ENCODE assay signal across 8 cellular contexts in the genomic region with DNA sequence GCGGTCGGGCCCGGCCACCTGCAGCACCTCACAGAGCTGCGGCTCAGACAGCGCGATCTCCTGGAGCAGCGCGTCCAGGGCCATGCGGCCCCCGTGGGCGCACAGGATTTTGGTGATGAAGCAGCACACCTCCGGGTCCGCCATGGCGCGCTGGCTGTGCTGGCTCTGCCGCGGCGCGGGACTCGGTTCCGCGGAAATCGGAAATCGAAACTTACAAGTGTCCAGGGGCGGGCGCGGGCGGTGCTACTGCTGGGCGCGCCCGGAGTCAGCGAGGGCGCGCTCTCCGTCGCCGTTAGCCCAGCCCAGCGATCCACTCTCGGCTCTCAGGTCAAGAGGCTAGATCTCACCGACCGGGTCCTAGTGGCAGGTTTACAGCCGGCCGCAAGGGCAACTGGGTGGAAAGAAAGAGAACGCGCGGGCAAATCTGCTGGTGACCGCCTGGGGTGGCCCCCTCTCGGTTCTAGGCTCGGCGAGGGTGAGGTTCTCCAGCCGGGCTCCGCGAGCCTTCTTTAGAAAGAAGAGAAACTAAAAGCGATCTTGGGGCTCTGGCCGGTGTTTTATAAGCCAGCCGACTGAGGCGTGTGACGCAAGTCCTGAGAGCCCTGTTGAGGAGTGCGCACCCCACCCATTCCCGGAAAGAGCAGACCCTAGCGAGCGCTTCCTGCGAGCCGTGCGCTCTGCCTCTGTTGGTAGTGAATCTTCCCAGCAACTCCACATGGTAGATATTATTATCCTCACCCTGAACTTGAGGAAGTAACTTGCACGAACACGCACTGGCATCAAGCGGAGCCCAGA. TPM values are rescaled to one million over a fixed set of nuclear protein-coding genes. Genes with fewer than 3 reads are reported as not detected.
DNase-seq lines count a peak whose midpoint lies in the region; ATAC-seq and TF ChIP-seq lines count a peak whose summit lies in the region.

Gene ZC3HAV1 (minus strand): TSS at position 533 of the 795 bp plus-strand sequence. CDS start 389 bp downstream, at position 144.

- no peaks in the 10 kb centered on the region for H3K9me3 ChIP-seq in fibroblast of lung (ENCODE audit: control insufficient read depth, insufficient read depth, low read depth, low read length)

- peak within 1 kb of the TSS; percentile 87 for H3K4me2 ChIP-seq in fibroblast of lung (ENCODE audit: extremely low read depth, insufficient read depth, low read length)

- H3K36me3 ChIP-seq in fibroblast of lung (ENCODE audit: control insufficient read depth, insufficient read depth, low read length) = no peaks in the 10 kb centered on the region

- peaks cover 5% of the 10 kb centered on the region for H3K9me3 Mint-ChIP-seq in natural killer cell treated with Interleukin-12 subunit alpha and Interleukin-12 subunit beta and Interleukin-15 and Interleukin-18, amount 100 ng/mL, for 72 hours

- H3K36me3 Mint-ChIP-seq in natural killer cell treated with Interleukin-12 subunit alpha and Interleukin-12 subunit beta and Interleukin-15 and Interleukin-18, amount 100 ng/mL, for 72 hours = peaks cover 20% of the 10 kb centered on the region

- peak within 1 kb of the TSS; percentile 97 for H3K27ac Mint-ChIP-seq in natural killer cell treated with Interleukin-12 subunit alpha and Interleukin-12 subunit beta and Interleukin-15 and Interleukin-18, amount 100 ng/mL, for 72 hours

- H3K27ac ChIP-seq in fibroblast of lung (ENCODE audit: insufficient read depth, low read length) = peak within 1 kb of the TSS; percentile 89

- H3K9ac ChIP-seq in fibroblast of lung (ENCODE audit: insufficient read depth, low read length) = peak within 1 kb of the TSS; percentile 87

- H3K4me3 Mint-ChIP-seq in natural killer cell treated with Interleukin-12 subunit alpha and Interleukin-12 subunit beta and Interleukin-15 and Interleukin-18, amount 100 ng/mL, for 72 hours = peak within 1 kb of the TSS; percentile 99

- H4K20me1 ChIP-seq in fibroblast of lung (ENCODE audit: control insufficient read depth, extremely low read depth, insufficient read depth, low read length) = no peaks in the 10 kb centered on the region

- no peak for TF ChIP-seq RAD21 in Ishikawa (IDR thresholded peaks at IDR 0.05; ENCODE audit: low read depth)

- H3K4me1 Mint-ChIP-seq in natural killer cell treated with Interleukin-12 subunit alpha and Interleukin-12 subunit beta and Interleukin-15 and Interleukin-18, amount 100 ng/mL, for 72 hours (ENCODE audit: low read depth in 2 of 2) = peaks cover 41 to 49% of the 10 kb centered on the region in 2 donors

- H3K27me3 Mint-ChIP-seq in natural killer cell treated with Interleukin-12 subunit alpha and Interleukin-12 subunit beta and Interleukin-15 and Interleukin-18, amount 100 ng/mL, for 72 hours = no peaks in the 10 kb centered on the region

- peak within 1 kb of the TSS; percentile 95 for H2AFZ ChIP-seq in fibroblast of lung (ENCODE audit: low read length)

- peaks cover 42% of the 10 kb centered on the region for H3K79me2 ChIP-seq in fibroblast of lung (ENCODE audit: control insufficient read depth, insufficient read depth, low read length)

- ATAC-seq in GM21576 (IDR thresholded peaks at IDR 0.05; ENCODE audit: unreplicated experiment) = peak; percentile 69
- peak; percentile 88 to 90 for ATAC-seq in natural killer cell treated with Interleukin-12 subunit alpha and Interleukin-12 subunit beta and Interleukin-15 and Interleukin-18, amount 100 ng/mL, for 72 hours

- peaks cover 4% of the 10 kb centered on the region for H3K4me1 ChIP-seq in fibroblast of lung (ENCODE audit: control insufficient read depth, extremely low read depth, insufficient read depth, low read length)

- no peak for TF ChIP-seq CTCF in fibroblast of lung (conservative IDR thresholded peaks at IDR 0.05 in 1 of 2, IDR thresholded peaks at IDR 0.05 in 1 of 2; ENCODE audit: low read depth in 1 of 2, low read length in 2 of 2)

- peak within 1 kb of the TSS; percentile 75 to 97 (median 94) for H3K4me3 ChIP-seq in fibroblast of lung (replicated peaks in 1 of 4; ENCODE audit: control extremely low read depth in 1 of 4, insufficient read depth in 1 of 4, low read depth in 3 of 4, low read length in 4 of 4)

- no peaks in the 10 kb centered on the region for H3K27me3 ChIP-seq in fibroblast of lung (ENCODE audit: control insufficient read depth, insufficient read depth, low read length)

- TF ChIP-seq EP300 in Ishikawa (IDR thresholded peaks at IDR 0.05; ENCODE audit: borderline replicate concordance) = peak; percentile 43; the same call in 1 of the 2 replicates

- DNase-seq in DMS53 treated with DMSO at 0.1 percent for 48 hours (lab: John Stamatoyannopoulos, UW; ENCODE audit: unreplicated experiment) (peak; percentile 92), RPMI8226 (peak; percentile 89), fibroblast of lung (ENCODE audit: low read depth in 2 of 2) (peak; percentile 83 to 95)
- DNase-seq in activated T-helper 1 cell treated with anti-CD3 and anti-CD28 coated beads, Interleukin-2, amount 50 U/mL, for 16 hours (ENCODE audit: low read depth in 1 of 2, low spot score in 1 of 2) = peak; percentile 65 to 78
- DNase-seq in natural killer cell treated with Interleukin-12 subunit alpha and Interleukin-12 subunit beta and Interleukin-15 and Interleukin-18, amount 100 ng/mL, for 72 hours (ENCODE audit: low spot score) = peak; percentile 92
- peak; percentile 84 for DNase-seq in stimulated activated naive CD4-positive, alpha-beta T cell treated with Interleukin-2 at 50 U/mL for 16 hours (lab: John Stamatoyannopoulos, UW)

TF ChIP-seq in Ishikawa, 13 proteins besides CTCF, POLR2A, EP300 and RAD21:
- TF ChIP-seq TAF1 (IDR thresholded peaks at IDR 0.05; ENCODE audit: low read depth) = peak; percentile 66
- TF ChIP-seq, protein P1, sequence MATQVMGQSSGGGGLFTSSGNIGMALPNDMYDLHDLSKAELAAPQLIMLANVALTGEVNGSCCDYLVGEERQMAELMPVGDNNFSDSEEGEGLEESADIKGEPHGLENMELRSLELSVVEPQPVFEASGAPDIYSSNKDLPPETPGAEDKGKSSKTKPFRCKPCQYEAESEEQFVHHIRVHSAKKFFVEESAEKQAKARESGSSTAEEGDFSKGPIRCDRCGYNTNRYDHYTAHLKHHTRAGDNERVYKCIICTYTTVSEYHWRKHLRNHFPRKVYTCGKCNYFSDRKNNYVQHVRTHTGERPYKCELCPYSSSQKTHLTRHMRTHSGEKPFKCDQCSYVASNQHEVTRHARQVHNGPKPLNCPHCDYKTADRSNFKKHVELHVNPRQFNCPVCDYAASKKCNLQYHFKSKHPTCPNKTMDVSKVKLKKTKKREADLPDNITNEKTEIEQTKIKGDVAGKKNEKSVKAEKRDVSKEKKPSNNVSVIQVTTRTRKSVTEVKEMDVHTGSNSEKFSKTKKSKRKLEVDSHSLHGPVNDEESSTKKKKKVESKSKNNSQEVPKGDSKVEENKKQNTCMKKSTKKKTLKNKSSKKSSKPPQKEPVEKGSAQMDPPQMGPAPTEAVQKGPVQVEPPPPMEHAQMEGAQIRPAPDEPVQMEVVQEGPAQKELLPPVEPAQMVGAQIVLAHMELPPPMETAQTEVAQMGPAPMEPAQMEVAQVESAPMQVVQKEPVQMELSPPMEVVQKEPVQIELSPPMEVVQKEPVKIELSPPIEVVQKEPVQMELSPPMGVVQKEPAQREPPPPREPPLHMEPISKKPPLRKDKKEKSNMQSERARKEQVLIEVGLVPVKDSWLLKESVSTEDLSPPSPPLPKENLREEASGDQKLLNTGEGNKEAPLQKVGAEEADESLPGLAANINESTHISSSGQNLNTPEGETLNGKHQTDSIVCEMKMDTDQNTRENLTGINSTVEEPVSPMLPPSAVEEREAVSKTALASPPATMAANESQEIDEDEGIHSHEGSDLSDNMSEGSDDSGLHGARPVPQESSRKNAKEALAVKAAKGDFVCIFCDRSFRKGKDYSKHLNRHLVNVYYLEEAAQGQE (IDR thresholded peaks at IDR 0.05; ENCODE audit: low read depth) = no peak
- TF ChIP-seq, protein P2, sequence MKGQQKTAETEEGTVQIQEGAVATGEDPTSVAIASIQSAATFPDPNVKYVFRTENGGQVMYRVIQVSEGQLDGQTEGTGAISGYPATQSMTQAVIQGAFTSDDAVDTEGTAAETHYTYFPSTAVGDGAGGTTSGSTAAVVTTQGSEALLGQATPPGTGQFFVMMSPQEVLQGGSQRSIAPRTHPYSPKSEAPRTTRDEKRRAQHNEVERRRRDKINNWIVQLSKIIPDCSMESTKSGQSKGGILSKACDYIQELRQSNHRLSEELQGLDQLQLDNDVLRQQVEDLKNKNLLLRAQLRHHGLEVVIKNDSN (IDR thresholded peaks at IDR 0.05) = 0 out of 2 replicates have a peak, but pooled peaks have one; percentile 18
- TF ChIP-seq TCF12 (IDR thresholded peaks at IDR 0.05; ENCODE audit: low read depth) = peak; percentile 19; the same call in 1 of the 2 replicates
- TF ChIP-seq MAX (IDR thresholded peaks at IDR 0.05) = peak; percentile 82
- TF ChIP-seq YY1 (IDR thresholded peaks at IDR 0.05; ENCODE audit: low read depth) = peak; percentile 76; the same call in 1 of the 2 replicates
- no peak for TF ChIP-seq TEAD4 (IDR thresholded peaks at IDR 0.05)
- TF ChIP-seq EGR1 (IDR thresholded peaks at IDR 0.05) = no peak
TF ChIP-seq in Ishikawa: peak in this region for 5.

RNA-seq across cellular contexts. Expression of gene ZC3HAV1, which starts in this region (rescaled TPM):
- total RNA-seq in fibroblast of lung = 24.7 and 24.8 TPM in 2 replicates
- polyA plus RNA-seq in fibroblast of lung = 28.8 and 31.8 TPM in 2 replicates
- polyA plus RNA-seq in fibroblast of lung (2012) = 18.7 and 19.9 TPM in 2 replicates
- polyA minus RNA-seq in fibroblast of lung (ENCODE audit: low replicate concordance) = 33.7 and 50.9 TPM in 2 replicates
- total RNA-seq in natural killer cell treated with Interleukin-12 subunit alpha and Interleukin-12 subunit beta and Interleukin-15 and Interleukin-18, amount 100 ng/mL, for 72 hours = 100 to 1,000 TPM in 1 of 2 donors, 10 to 100 TPM in 1; 88.2 to 104 TPM

Comparison
In these comparisons a context has a peak if more than half of its experiments do, and no peak if none do; other contexts are left out.
1. Peak in every context shown above with its lines: DNase-seq, ATAC-seq, H3K4me3 ChIP-seq and H3K27ac ChIP-seq.